Comparison of ENCODE assay signal across 8 cellular contexts in the genomic region with DNA sequence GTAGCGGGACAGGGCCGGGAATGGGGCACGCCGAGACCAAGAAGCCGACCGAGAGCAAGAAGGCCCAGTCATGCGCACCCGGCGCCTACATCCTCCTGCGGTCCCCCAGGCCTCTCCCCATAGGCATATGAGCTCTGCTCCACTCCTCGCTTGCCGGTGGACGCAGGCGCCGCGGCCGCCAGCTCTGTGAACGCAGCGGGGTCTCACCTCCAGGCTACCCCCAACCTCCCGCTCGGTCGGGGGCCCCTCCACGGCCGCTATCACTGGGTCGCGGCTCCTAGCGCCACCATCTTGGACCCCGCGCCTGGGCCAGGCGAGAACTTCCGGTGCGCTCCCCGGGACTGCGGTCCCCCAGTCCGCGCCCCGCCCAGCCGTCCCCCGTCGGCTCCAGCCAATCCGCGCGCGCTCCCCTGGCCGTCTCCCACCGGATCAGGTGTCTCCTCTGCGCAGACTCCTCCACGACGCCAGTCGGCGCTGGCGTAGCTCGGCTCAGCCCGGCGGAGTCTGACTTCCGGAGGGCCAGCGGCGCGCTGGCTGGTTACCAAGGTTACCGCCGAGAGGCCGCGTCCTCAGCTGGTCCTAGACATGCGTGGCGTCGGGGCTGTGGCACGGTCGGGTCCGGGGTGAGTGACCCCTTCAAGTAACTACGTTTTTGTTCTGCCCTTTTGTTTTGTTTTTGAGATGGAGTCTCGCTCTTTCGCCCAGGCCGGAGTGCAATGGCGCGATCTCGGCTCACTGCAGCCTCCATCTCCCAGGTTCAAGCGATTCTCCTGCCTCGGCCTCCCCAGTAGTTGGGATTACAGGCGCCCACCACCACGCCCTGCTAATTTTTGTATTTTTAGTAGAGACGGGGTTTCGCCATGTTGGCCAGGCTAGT. TPM values are rescaled to one million over a fixed set of nuclear protein-coding genes. Genes with fewer than 3 reads are reported as not detected.
DNase-seq lines count a peak whose midpoint lies in the region; ATAC-seq and TF ChIP-seq lines count a peak whose summit lies in the region.

Gene ZNF594, minus strand, starts transcription at position 328 of the 877 bp plus-strand sequence. CDS start 7,612 bp downstream, outside the sequence.

- 9 to 10% methylated on average over 82 of the region's 82 CpGs for WGBS in ectodermal cell, 2 experiments

- peak within 1 kb of the TSS; percentile 51 for H3K27ac ChIP-seq in CD4-positive, alpha-beta T cell (ENCODE audit: low read depth, low read length)
- H3K27ac ChIP-seq in ectodermal cell (ENCODE audit: insufficient read depth, low read depth, low read length, poor library complexity, severe bottlenecking) (no peak within 1 kb of the TSS), lower lobe of right lung (peak within 1 kb of the TSS; percentile 83)

- no peaks in the 10 kb centered on the region for H3K27me3 Mint-ChIP-seq in CD4-positive, alpha-beta T cell
- H3K27me3 Mint-ChIP-seq in activated CD8-positive, alpha-beta T cell treated with anti-CD3 and anti-CD28 coated beads for 36 hours = no peaks in the 10 kb centered on the region

- DNase-seq in CD4-positive, alpha-beta T cell = peak; percentile 94 to 98 (median 96)
- peak; percentile 99 for DNase-seq in NCI-H82 (lab: John Stamatoyannopoulos, UW)
- peak; percentile 98 for DNase-seq in activated CD8-positive, alpha-beta T cell treated with anti-CD3 and anti-CD28 coated beads for 36 hours
- peak; percentile 98 for DNase-seq in lower lobe of right lung
- peak; percentile 92 to 93 (median 92) for DNase-seq in stimulated activated CD4-positive, alpha-beta T cell treated with anti-CD3 and anti-CD28 coated beads, TNF-alpha, amount 100 ng/mL, for 1 hour (ENCODE audit: low read depth in 3 of 3, low spot score in 1 of 3)

- peaks cover 5% of the 10 kb centered on the region for H3K4me1 ChIP-seq in ectodermal cell (ENCODE audit: control insufficient read depth, insufficient read depth, low read length)
- peaks cover 22% of the 10 kb centered on the region for H3K4me1 ChIP-seq in lower lobe of right lung

- peaks cover 14% of the 10 kb centered on the region for H3K9me3 ChIP-seq in CD4-positive, alpha-beta T cell (ENCODE audit: control insufficient read depth, low read length)
- H3K9me3 ChIP-seq in ectodermal cell (ENCODE audit: control insufficient read depth, low read length) = peaks cover 6% of the 10 kb centered on the region
- peaks cover 25% of the 10 kb centered on the region for H3K9me3 ChIP-seq in lower lobe of right lung

- H3K4me3 ChIP-seq in ectodermal cell (ENCODE audit: insufficient read depth, low read depth, low read length) (peak within 1 kb of the TSS; percentile 80), lower lobe of right lung (peak within 1 kb of the TSS; percentile 91)

- peak within 1 kb of the TSS; percentile 95 for H3K4me3 Mint-ChIP-seq in CD4-positive, alpha-beta T cell
- peak within 1 kb of the TSS; percentile 94 for H3K4me3 Mint-ChIP-seq in activated CD8-positive, alpha-beta T cell treated with anti-CD3 and anti-CD28 coated beads for 36 hours

- CTCF ChIA-PET in CD4-positive, alpha-beta T cell (lab: Charles Lee) = interaction anchor here (0.6 to 1.9 kb wide), 11 partner anchors 9 to 247 kb away, joined by 3 to 10 read pairs (median 4); partner anchors contain the start of genes C1QBP, NUP88, RPAIN and SPAG7
- CTCF ChIA-PET in activated CD8-positive, alpha-beta T cell treated with anti-CD3 and anti-CD28 coated beads for 36 hours (lab: Charles Lee) = interaction anchor here (0.6 to 3.5 kb wide), 9 partner anchors 10 to 283 kb away, joined by 3 to 27 read pairs (median 4); partner anchors contain the start of genes C1QBP and ZNF232

- intact Hi-C loops in CD4-positive, alpha-beta T cell (cut with DNase I, micrococcal nuclease) = loop anchor here in 1 of 2 experiments (2.0 to 10.0 kb wide), 5 partner anchors 79 to 1047 kb away; partner anchors contain the start of genes CAMTA2, CYB5D2, DERL2 and DHX33
- intact Hi-C loops in activated CD8-positive, alpha-beta T cell treated with anti-CD3 and anti-CD28 coated beads for 36 hours (cut with micrococcal nuclease) = loop anchor here (10.0 kb wide), 1 partner anchor 93 kb away; the partner anchor contains the start of gene RABEP1
- intact Hi-C loops in lower lobe of right lung (cut with DNase I) = no loop called here

- peak within 1 kb of the TSS; percentile 88 for H3K27ac Mint-ChIP-seq in CD4-positive, alpha-beta T cell
- peak within 1 kb of the TSS; percentile 94 for H3K27ac Mint-ChIP-seq in activated CD8-positive, alpha-beta T cell treated with anti-CD3 and anti-CD28 coated beads for 36 hours

- peaks cover 5% of the 10 kb centered on the region for H3K9me3 Mint-ChIP-seq in CD4-positive, alpha-beta T cell
- H3K9me3 Mint-ChIP-seq in activated CD8-positive, alpha-beta T cell treated with anti-CD3 and anti-CD28 coated beads for 36 hours = peaks cover 16% of the 10 kb centered on the region

- H3K4me1 Mint-ChIP-seq in CD4-positive, alpha-beta T cell (ENCODE audit: low read depth) = peaks cover 33% of the 10 kb centered on the region
- H3K4me1 Mint-ChIP-seq in activated CD8-positive, alpha-beta T cell treated with anti-CD3 and anti-CD28 coated beads for 36 hours (ENCODE audit: low read depth) = peaks cover 31% of the 10 kb centered on the region

- peaks cover 56% of the 10 kb centered on the region for H3K36me3 Mint-ChIP-seq in CD4-positive, alpha-beta T cell (ENCODE audit: low read depth)
- H3K36me3 Mint-ChIP-seq in activated CD8-positive, alpha-beta T cell treated with anti-CD3 and anti-CD28 coated beads for 36 hours (ENCODE audit: low read depth) = peaks cover 41% of the 10 kb centered on the region

- POLR2A ChIA-PET in CD4-positive, alpha-beta T cell (lab: Charles Lee) = interaction anchor here (0.6 to 3.3 kb wide), 14 partner anchors 9 to 1049 kb away, joined by 3 to 20 read pairs (median 4); partner anchors contain the start of genes C1QBP, CYB5D2, DHX33 and NUP88
- POLR2A ChIA-PET in activated CD8-positive, alpha-beta T cell treated with anti-CD3 and anti-CD28 coated beads for 36 hours (lab: Charles Lee) = interaction anchor here (0.6 to 2.1 kb wide), 9 partner anchors 10 to 213 kb away, joined by 3 to 14 read pairs (median 3); partner anchors contain the start of gene RABEP1

- peak; percentile 99 for ATAC-seq in CD4-positive, alpha-beta T cell (ENCODE audit: poor library complexity)
- ATAC-seq in GM19438 (IDR thresholded peaks at IDR 0.05; ENCODE audit: low read depth, unreplicated experiment) = peak; percentile 92
- peak; percentile 97 for ATAC-seq in HG03571 (IDR thresholded peaks at IDR 0.05; ENCODE audit: unreplicated experiment)
- peak; percentile 100 for ATAC-seq in activated CD8-positive, alpha-beta T cell treated with anti-CD3 and anti-CD28 coated beads for 36 hours
- peak; percentile 100 for ATAC-seq in lower lobe of right lung

- no peaks in the 10 kb centered on the region for H3K27me3 ChIP-seq in CD4-positive, alpha-beta T cell (ENCODE audit: control insufficient read depth, insufficient read depth, low read length)
- H3K27me3 ChIP-seq in ectodermal cell (ENCODE audit: control insufficient read depth, insufficient read depth, low read length, poor library complexity, severe bottlenecking) (no peaks in the 10 kb centered on the region), lower lobe of right lung (ENCODE audit: low read depth) (no peaks in the 10 kb centered on the region)

- H3K36me3 ChIP-seq in ectodermal cell (ENCODE audit: control insufficient read depth, insufficient read depth, low read length) = peaks cover 34% of the 10 kb centered on the region
- no peaks in the 10 kb centered on the region for H3K36me3 ChIP-seq in lower lobe of right lung

- TF ChIP-seq CTCF in CD4-positive, alpha-beta T cell (IDR thresholded peaks at IDR 0.05) = peak; percentile 80
- TF ChIP-seq CTCF in activated CD8-positive, alpha-beta T cell treated with anti-CD3 and anti-CD28 coated beads for 36 hours (IDR thresholded peaks at IDR 0.05) = peak; percentile 78
- peak; percentile 75 for TF ChIP-seq CTCF in lower lobe of right lung (IDR thresholded peaks at IDR 0.05)

RNA-seq across cellular contexts. Expression of gene ZNF594, which starts in this region (rescaled TPM):
- 1 to 10 TPM; 2.2 to 3.1 TPM for total RNA-seq in CD4-positive, alpha-beta T cell
- 1 to 10 TPM; 7.7 to 8.7 TPM for total RNA-seq in activated CD8-positive, alpha-beta T cell treated with anti-CD3 and anti-CD28 coated beads for 36 hours
- 19.2 TPM for polyA plus RNA-seq in ectodermal cell (2013, experiment 1 of 4)
- 18.2 TPM for polyA plus RNA-seq in ectodermal cell (2013, experiment 2 of 4)
- 10.7 TPM for polyA plus RNA-seq in ectodermal cell (2013, experiment 3 of 4)
- polyA plus RNA-seq in ectodermal cell (2013, experiment 4 of 4) = 13.0 TPM
- total RNA-seq in lower lobe of right lung = 8.7 TPM
